8 cellular contexts compared by ENCODE assay signal in genomic region chrX:18674788-18675735, GRCh38. TPM values are rescaled to one million over a fixed set of nuclear protein-coding genes. Genes with fewer than 3 reads are reported as not detected.
DNase-seq lines count a peak whose midpoint lies in the region; ATAC-seq and TF ChIP-seq lines count a peak whose summit lies in the region.

No MANE protein-coding gene starts in this region.

- ATAC-seq in HG03159 (IDR thresholded peaks at IDR 0.05; ENCODE audit: unreplicated experiment) (peak; percentile 83), right lobe of liver (peak; percentile 91 to 96 (median 93))

- peak overlapping the region; percentile 58 to 72 (median 59) for H3K27ac ChIP-seq in right lobe of liver

- H3K27me3 ChIP-seq in right lobe of liver = no peaks in the 10 kb centered on the region

- no peaks in the 10 kb centered on the region for H3K36me3 ChIP-seq in right lobe of liver

- TF ChIP-seq POLR2A in GM18951 (IDR thresholded peaks at IDR 0.05; ENCODE audit: extremely low read depth, insufficient read depth, insufficient read length) = peak; percentile 50
- TF ChIP-seq POLR2A in right lobe of liver (IDR thresholded peaks at IDR 0.05) = peak; percentile 25

- intact Hi-C loops in right lobe of liver (cut with DNase I) = no loop called here

- DNase-seq in Ammon's horn (ENCODE audit: low spot score) (peak; percentile 81), NCI-H446 (lab: John Stamatoyannopoulos, UW) (peak; percentile 51 to 84), dermis microvascular lymphatic vessel endothelial cell (ENCODE audit: low read depth in 2 of 2) (peak; percentile 58 to 68), right lobe of liver (peak; percentile 73 to 81 (median 76))
- peak; percentile 65 to 77 for DNase-seq in activated CD4-positive, alpha-beta T cell treated with anti-CD3 and anti-CD28 coated beads, Interleukin-2, amount 50 U/mL, for 24 hours (ENCODE audit: low read depth in 1 of 2, low spot score in 1 of 2)
- peak; percentile 79 for DNase-seq in stimulated activated CD4-positive, alpha-beta T cell treated with anti-CD3 and anti-CD28 coated beads, Interleukin-4, amount 100 ng/mL, for 24 hours

- no peaks in the 10 kb centered on the region for H3K4me1 ChIP-seq in right lobe of liver

- in situ Hi-C loops in GM18951 (cut with MboI; ENCODE audit: low sequenced_read_pairs, unreplicated experiment) = no loop called here

- H3K4me3 ChIP-seq in right lobe of liver = peak overlapping the region; percentile 45 to 70 (median 69)

- 25% methylated on average over 32 of the region's 74 CpGs for WGBS in right lobe of liver (ENCODE audit: insufficient coverage, low coverage, low lambda C conversion rate, missing lambda C conversion rate)

- H3K9me3 ChIP-seq in right lobe of liver = no peaks in the 10 kb centered on the region

- TF ChIP-seq CTCF in right lobe of liver (IDR thresholded peaks at IDR 0.05) = no peak

RNA-seq across cellular contexts. Expression of gene RS1, which starts 3.2 kb away (rescaled TPM):
- total RNA-seq in dermis microvascular lymphatic vessel endothelial cell (not detected in 2 replicates), right lobe of liver (not detected)

RNA-seq across cellular contexts. Expression of gene PPEF1, which starts 32.4 kb away (rescaled TPM):
- total RNA-seq in dermis microvascular lymphatic vessel endothelial cell (not detected in 2 replicates), right lobe of liver (not detected)

Comparison
In these comparisons a context has a peak if more than half of its experiments do, and no peak if none do; other contexts are left out.
1. Peak in every context shown above with its lines: DNase-seq, ATAC-seq, H3K4me3 ChIP-seq and H3K27ac ChIP-seq.